In the genomic region with DNA sequence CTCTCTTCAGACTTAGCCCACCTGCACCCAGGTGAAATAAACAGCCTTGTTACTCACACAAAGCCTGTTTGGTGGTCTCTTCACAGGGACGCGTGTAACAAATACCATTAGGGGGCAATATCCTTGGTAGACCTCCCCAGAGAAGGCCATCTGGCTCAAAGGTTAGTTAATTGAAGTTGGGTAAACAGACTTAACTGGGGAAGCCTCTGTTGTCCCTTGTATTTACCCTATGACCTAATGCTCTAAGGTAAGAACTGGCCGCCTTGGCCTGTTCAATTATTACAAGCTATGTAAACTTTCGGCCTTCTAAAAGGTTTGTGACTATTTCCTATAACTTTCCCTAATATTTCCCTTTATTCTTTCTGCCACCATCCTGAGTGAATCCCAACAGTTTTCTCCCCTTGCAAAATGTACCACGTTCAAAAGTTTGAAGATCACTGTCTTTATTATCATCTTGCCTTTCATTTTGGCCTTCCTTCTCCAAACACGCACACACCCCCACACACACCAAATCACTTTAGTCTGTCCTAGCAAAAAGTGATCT, we compare ENCODE assay signal across 1 cellular context.
TF ChIP-seq lines count a peak whose summit lies in the region.

No MANE protein-coding gene starts in this region.

TF ChIP-seq in H1, 55 proteins besides CTCF, POLR2A, EP300 and RAD21:
- TF ChIP-seq SIRT6 (IDR thresholded peaks at IDR 0.05; ENCODE audit: low read length) (no peak), FOSL1 (IDR thresholded peaks at IDR 0.05; ENCODE audit: insufficient read depth, low read depth, low read length) (no peak), ASH2L (IDR thresholded peaks at IDR 0.05; ENCODE audit: low read length) (no peak), TCF12 (IDR thresholded peaks at IDR 0.05; ENCODE audit: low read depth, low read length) (no peak), TBP (IDR thresholded peaks at IDR 0.05; ENCODE audit: low read depth, low read length) (no peak), CHD2 (IDR thresholded peaks at IDR 0.05; ENCODE audit: low read length) (no peak), CEBPB (IDR thresholded peaks at IDR 0.05; ENCODE audit: low read depth, low read length) (no peak), YY1 (IDR thresholded peaks at IDR 0.05; ENCODE audit: low read depth, low read length) (no peak), CBX8 (IDR thresholded peaks at IDR 0.05; ENCODE audit: borderline replicate concordance, low read depth, low read length) (no peak), SP2 (IDR thresholded peaks at IDR 0.05; ENCODE audit: low read length) (no peak), BCL11A (IDR thresholded peaks at IDR 0.05; ENCODE audit: low read depth in 2 of 2, low read length in 2 of 2) (no peak), SIN3A (conservative IDR thresholded peaks at IDR 0.05 in 1 of 2, IDR thresholded peaks at IDR 0.05 in 1 of 2; ENCODE audit: low read depth in 1 of 2, low read length in 2 of 2) (no peak), KDM1A (IDR thresholded peaks at IDR 0.05; ENCODE audit: borderline replicate concordance, low read length) (no peak), HDAC2 (IDR thresholded peaks at IDR 0.05; ENCODE audit: borderline replicate concordance in 1 of 2, low read depth in 2 of 2, low read length in 2 of 2) (no peak)
- TF ChIP-seq, protein P1, sequence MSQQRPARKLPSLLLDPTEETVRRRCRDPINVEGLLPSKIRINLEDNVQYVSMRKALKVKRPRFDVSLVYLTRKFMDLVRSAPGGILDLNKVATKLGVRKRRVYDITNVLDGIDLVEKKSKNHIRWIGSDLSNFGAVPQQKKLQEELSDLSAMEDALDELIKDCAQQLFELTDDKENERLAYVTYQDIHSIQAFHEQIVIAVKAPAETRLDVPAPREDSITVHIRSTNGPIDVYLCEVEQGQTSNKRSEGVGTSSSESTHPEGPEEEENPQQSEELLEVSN (IDR thresholded peaks at IDR 0.05): no peak
- TF ChIP-seq, protein P2, sequence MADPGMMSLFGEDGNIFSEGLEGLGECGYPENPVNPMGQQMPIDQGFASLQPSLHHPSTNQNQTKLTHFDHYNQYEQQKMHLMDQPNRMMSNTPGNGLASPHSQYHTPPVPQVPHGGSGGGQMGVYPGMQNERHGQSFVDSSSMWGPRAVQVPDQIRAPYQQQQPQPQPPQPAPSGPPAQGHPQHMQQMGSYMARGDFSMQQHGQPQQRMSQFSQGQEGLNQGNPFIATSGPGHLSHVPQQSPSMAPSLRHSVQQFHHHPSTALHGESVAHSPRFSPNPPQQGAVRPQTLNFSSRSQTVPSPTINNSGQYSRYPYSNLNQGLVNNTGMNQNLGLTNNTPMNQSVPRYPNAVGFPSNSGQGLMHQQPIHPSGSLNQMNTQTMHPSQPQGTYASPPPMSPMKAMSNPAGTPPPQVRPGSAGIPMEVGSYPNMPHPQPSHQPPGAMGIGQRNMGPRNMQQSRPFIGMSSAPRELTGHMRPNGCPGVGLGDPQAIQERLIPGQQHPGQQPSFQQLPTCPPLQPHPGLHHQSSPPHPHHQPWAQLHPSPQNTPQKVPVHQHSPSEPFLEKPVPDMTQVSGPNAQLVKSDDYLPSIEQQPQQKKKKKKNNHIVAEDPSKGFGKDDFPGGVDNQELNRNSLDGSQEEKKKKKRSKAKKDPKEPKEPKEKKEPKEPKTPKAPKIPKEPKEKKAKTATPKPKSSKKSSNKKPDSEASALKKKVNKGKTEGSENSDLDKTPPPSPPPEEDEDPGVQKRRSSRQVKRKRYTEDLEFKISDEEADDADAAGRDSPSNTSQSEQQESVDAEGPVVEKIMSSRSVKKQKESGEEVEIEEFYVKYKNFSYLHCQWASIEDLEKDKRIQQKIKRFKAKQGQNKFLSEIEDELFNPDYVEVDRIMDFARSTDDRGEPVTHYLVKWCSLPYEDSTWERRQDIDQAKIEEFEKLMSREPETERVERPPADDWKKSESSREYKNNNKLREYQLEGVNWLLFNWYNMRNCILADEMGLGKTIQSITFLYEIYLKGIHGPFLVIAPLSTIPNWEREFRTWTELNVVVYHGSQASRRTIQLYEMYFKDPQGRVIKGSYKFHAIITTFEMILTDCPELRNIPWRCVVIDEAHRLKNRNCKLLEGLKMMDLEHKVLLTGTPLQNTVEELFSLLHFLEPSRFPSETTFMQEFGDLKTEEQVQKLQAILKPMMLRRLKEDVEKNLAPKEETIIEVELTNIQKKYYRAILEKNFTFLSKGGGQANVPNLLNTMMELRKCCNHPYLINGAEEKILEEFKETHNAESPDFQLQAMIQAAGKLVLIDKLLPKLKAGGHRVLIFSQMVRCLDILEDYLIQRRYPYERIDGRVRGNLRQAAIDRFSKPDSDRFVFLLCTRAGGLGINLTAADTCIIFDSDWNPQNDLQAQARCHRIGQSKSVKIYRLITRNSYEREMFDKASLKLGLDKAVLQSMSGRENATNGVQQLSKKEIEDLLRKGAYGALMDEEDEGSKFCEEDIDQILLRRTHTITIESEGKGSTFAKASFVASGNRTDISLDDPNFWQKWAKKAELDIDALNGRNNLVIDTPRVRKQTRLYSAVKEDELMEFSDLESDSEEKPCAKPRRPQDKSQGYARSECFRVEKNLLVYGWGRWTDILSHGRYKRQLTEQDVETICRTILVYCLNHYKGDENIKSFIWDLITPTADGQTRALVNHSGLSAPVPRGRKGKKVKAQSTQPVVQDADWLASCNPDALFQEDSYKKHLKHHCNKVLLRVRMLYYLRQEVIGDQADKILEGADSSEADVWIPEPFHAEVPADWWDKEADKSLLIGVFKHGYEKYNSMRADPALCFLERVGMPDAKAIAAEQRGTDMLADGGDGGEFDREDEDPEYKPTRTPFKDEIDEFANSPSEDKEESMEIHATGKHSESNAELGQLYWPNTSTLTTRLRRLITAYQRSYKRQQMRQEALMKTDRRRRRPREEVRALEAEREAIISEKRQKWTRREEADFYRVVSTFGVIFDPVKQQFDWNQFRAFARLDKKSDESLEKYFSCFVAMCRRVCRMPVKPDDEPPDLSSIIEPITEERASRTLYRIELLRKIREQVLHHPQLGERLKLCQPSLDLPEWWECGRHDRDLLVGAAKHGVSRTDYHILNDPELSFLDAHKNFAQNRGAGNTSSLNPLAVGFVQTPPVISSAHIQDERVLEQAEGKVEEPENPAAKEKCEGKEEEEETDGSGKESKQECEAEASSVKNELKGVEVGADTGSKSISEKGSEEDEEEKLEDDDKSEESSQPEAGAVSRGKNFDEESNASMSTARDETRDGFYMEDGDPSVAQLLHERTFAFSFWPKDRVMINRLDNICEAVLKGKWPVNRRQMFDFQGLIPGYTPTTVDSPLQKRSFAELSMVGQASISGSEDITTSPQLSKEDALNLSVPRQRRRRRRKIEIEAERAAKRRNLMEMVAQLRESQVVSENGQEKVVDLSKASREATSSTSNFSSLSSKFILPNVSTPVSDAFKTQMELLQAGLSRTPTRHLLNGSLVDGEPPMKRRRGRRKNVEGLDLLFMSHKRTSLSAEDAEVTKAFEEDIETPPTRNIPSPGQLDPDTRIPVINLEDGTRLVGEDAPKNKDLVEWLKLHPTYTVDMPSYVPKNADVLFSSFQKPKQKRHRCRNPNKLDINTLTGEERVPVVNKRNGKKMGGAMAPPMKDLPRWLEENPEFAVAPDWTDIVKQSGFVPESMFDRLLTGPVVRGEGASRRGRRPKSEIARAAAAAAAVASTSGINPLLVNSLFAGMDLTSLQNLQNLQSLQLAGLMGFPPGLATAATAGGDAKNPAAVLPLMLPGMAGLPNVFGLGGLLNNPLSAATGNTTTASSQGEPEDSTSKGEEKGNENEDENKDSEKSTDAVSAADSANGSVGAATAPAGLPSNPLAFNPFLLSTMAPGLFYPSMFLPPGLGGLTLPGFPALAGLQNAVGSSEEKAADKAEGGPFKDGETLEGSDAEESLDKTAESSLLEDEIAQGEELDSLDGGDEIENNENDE (IDR thresholded peaks at IDR 0.05; ENCODE audit: insufficient replicate concordance, low read length): no peak
